ENCODE assay signal across 25 cellular contexts in genomic region chr11:15779518-15779917, GRCh38.
"Had no signal": no experiment of that assay in that cellular context is flagged by ENCODE, and none has a peak within 500 bp of the region (broad histone marks: within the 10 kb centered on the region; RNA-seq: fewer than 3 reads in every experiment).

No MANE protein-coding gene starts in this region.

- H3K27ac Mint-ChIP-seq: mesothelial cell of epicardium; naive B cell; natural killer cell treated with Interleukin-12 subunit alpha and Interleukin-12 subunit beta and Interleukin-15 and Interleukin-18, amount 100 ng/mL, for 72 hours; progenitor cell of endocrine pancreas; stimulated activated effector memory CD8-positive, alpha-beta T cell treated with anti-CD3 and anti-CD28 coated beads, Interleukin-12 subunit alpha, Interleukin-12 subunit beta, amount 100 ng/mL, for 72 hours; type B pancreatic cell had no signal

- H3K79me2 ChIP-seq: parathyroid adenoma had no signal

- H3K27me3 Mint-ChIP-seq: natural killer cell treated with Interleukin-12 subunit alpha and Interleukin-12 subunit beta and Interleukin-15 and Interleukin-18, amount 100 ng/mL, for 72 hours had no signal

- DNase-seq: cortex of kidney; dorsolateral prefrontal cortex; effector CD4-positive, alpha-beta T cell; mesenchymal stem cell; mucosa of descending colon; naive B cell; stimulated activated CD4-positive, alpha-beta T cell treated with anti-CD3 and anti-CD28 coated beads, Interleukin-2, amount 100 ng/mL, for 24 hours; stimulated activated CD4-positive, alpha-beta T cell treated with anti-CD3 and anti-CD28 coated beads, Interleukin-4, amount 100 ng/mL, for 24 hours; stimulated activated naive CD4-positive, alpha-beta T cell treated with Interleukin-2 at 50 U/mL for 16 hours; substantia nigra; testis; tibial artery had no signal

- H2AFZ ChIP-seq: parathyroid adenoma had no signal

- FAIRE-seq: frontal cortex, keratinocyte had no signal

- H3K9ac ChIP-seq: parathyroid adenoma had no signal

- H3K36me3 ChIP-seq: neutrophil, right atrium auricular region, tibial artery had no signal

- ATAC-seq: left lobe of liver; mucosa of descending colon; natural killer cell treated with Interleukin-12 subunit alpha and Interleukin-12 subunit beta and Interleukin-15 and Interleukin-18, amount 100 ng/mL, for 72 hours; sciatic nerve; stimulated activated effector memory CD8-positive, alpha-beta T cell treated with anti-CD3 and anti-CD28 coated beads, Interleukin-12 subunit alpha, Interleukin-12 subunit beta, amount 100 ng/mL, for 72 hours had no signal

- H3K4me1 Mint-ChIP-seq: naive B cell; stimulated activated effector memory CD8-positive, alpha-beta T cell treated with anti-CD3 and anti-CD28 coated beads, Interleukin-12 subunit alpha, Interleukin-12 subunit beta, amount 100 ng/mL, for 72 hours had no signal

- H3K4me3 Mint-ChIP-seq: mesothelial cell of epicardium; naive B cell; natural killer cell treated with Interleukin-12 subunit alpha and Interleukin-12 subunit beta and Interleukin-15 and Interleukin-18, amount 100 ng/mL, for 72 hours; neural crest cell; stimulated activated effector memory CD8-positive, alpha-beta T cell treated with anti-CD3 and anti-CD28 coated beads, Interleukin-12 subunit alpha, Interleukin-12 subunit beta, amount 100 ng/mL, for 72 hours; type B pancreatic cell had no signal

- H3K27me3 ChIP-seq: right atrium auricular region, testis, tibial artery had no signal

- H3K27ac ChIP-seq: dorsolateral prefrontal cortex, neutrophil, parathyroid adenoma, right atrium auricular region, testis, tibial artery had no signal

- H3K9me3 Mint-ChIP-seq: mesothelial cell of epicardium; natural killer cell treated with Interleukin-12 subunit alpha and Interleukin-12 subunit beta and Interleukin-15 and Interleukin-18, amount 100 ng/mL, for 72 hours; neural crest cell; type B pancreatic cell had no signal

- H3K36me3 Mint-ChIP-seq: mesothelial cell of epicardium; naive B cell; natural killer cell treated with Interleukin-12 subunit alpha and Interleukin-12 subunit beta and Interleukin-15 and Interleukin-18, amount 100 ng/mL, for 72 hours; stimulated activated effector memory CD8-positive, alpha-beta T cell treated with anti-CD3 and anti-CD28 coated beads, Interleukin-12 subunit alpha, Interleukin-12 subunit beta, amount 100 ng/mL, for 72 hours; type B pancreatic cell had no signal

- H3K4me3 ChIP-seq: dorsolateral prefrontal cortex, mucosa of descending colon, right atrium auricular region, testis, tibial artery had no signal

- H3K9me3 ChIP-seq: mucosa of descending colon, neutrophil, right atrium auricular region, testis, tibial artery had no signal
